29 cellular contexts compared by ENCODE assay signal in the genomic region with DNA sequence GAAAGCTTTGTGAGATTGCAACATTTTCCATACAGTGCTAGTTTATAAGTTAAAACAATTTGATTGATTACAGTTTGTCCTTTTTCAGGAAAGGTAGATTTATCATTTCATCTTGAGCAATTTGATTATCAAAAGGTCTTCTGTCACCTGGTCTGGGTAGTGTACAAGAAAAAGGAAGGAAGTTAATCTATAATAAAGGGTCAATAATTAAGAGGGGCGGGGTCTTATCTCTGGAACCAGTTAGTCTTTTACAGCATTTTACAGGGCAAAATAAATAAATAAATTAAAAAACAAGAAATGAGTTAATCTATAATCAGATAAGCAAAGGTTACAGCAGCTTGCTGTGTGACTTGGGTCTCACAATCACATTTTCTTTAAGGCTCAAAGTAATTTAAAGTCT.
"Had no signal": no experiment of that assay in that cellular context is flagged by ENCODE, and none has a peak within 500 bp of the region (broad histone marks: within the 10 kb centered on the region; RNA-seq: fewer than 3 reads in every experiment).

No MANE protein-coding gene starts in this region.

- H3K36me3 Mint-ChIP-seq: stimulated activated effector memory CD8-positive, alpha-beta T cell treated with anti-CD3 and anti-CD28 coated beads, Interleukin-12 subunit alpha, Interleukin-12 subunit beta, amount 100 ng/mL, for 72 hours; stimulated activated memory B cell treated with anti-CD40 and anti-IgM and Interleukin-4, amounts not matched to agents 10 μg/mL and 1 μg/mL and 100 μg/mL, for 72 hours; stimulated activated naive B cell treated with anti-CD40 and anti-IgM and Interleukin-4, amounts not matched to agents 10 μg/mL and 1 μg/mL and 100 μg/mL, for 72 hours; type B pancreatic cell had no signal

- H3K4me1 ChIP-seq: stomach, suprapubic skin, testis, thyroid gland, tibial artery, tibial nerve, transverse colon, upper lobe of left lung, upper lobe of right lung, uterus, vagina had no signal

- H3K9me3 ChIP-seq: stomach, suprapubic skin, testis, thoracic aorta, thyroid gland, tibial artery, tibial nerve, transverse colon, upper lobe of left lung, upper lobe of right lung, uterus, vagina had no signal

- H3K4me3 ChIP-seq: stomach, suprapubic skin, testis, thoracic aorta, thyroid gland, tibial artery, tibial nerve, transverse colon, upper lobe of left lung, upper lobe of right lung, uterus, vagina had no signal

- H3K27me3 ChIP-seq: stomach, suprapubic skin, testis, thyroid gland, tibial artery, tibial nerve, transverse colon, upper lobe of left lung, upper lobe of right lung, uterus, vagina had no signal

- H3K27me3 Mint-ChIP-seq: stimulated activated naive B cell treated with anti-CD40 and anti-IgM and Interleukin-4, amounts not matched to agents 10 μg/mL and 1 μg/mL and 100 μg/mL, for 72 hours had no signal

- H3K9me3 Mint-ChIP-seq: stimulated activated effector memory CD8-positive, alpha-beta T cell treated with anti-CD3 and anti-CD28 coated beads, Interleukin-12 subunit alpha, Interleukin-12 subunit beta, amount 100 ng/mL, for 72 hours; stimulated activated naive B cell treated with anti-CD40 and anti-IgM and Interleukin-4, amounts not matched to agents 10 μg/mL and 1 μg/mL and 100 μg/mL, for 72 hours; stimulated activated naive CD8-positive, alpha-beta T cell treated with anti-CD3 and anti-CD28 coated beads, Interleukin-15, amount 100 ng/mL, for 72 hours; stimulated activated naive CD8-positive, alpha-beta T cell treated with anti-CD3 and anti-CD28 coated beads, Interleukin-15, Interleukin-2, amounts not matched to agents 100 ng/mL and 50 ng/mL, for 24 hours; type B pancreatic cell had no signal

- H3K27ac ChIP-seq: stomach, suprapubic skin, testis, thoracic aorta, thyroid gland, tibial artery, tibial nerve, transverse colon, upper lobe of left lung, upper lobe of right lung, uterus, vagina had no signal

- DNase-seq: stimulated activated CD4-positive, alpha-beta T cell treated with anti-CD3 and anti-CD28 coated beads, Interleukin-2, amount 100 ng/mL, for 48 hours; stimulated activated CD4-positive, alpha-beta T cell treated with anti-CD3 and anti-CD28 coated beads, Interleukin-4, amount 100 ng/mL, for 1 hour; stimulated activated CD4-positive, alpha-beta T cell treated with anti-CD3 and anti-CD28 coated beads, Interleukin-4, amount 100 ng/mL, for 24 hours; stimulated activated CD4-positive, alpha-beta T cell treated with anti-CD3 and anti-CD28 coated beads, Interleukin-4, amount 100 ng/mL, for 4 hours; stimulated activated CD8-positive, alpha-beta memory T cell treated with anti-CD3 and anti-CD28 coated beads, Interleukin-4, amount 100 ng/mL, for 48 hours; stimulated activated naive B cell treated with anti-CD40 and anti-IgM and Interleukin-4, amounts not matched to agents 10 μg/mL and 1 μg/mL and 100 μg/mL, for 72 hours; stimulated activated naive CD4-positive, alpha-beta T cell; stimulated activated naive CD4-positive, alpha-beta T cell treated with Interleukin-2 at 50 U/mL for 16 hours; stimulated activated naive CD8-positive, alpha-beta T cell treated with anti-CD3 and anti-CD28 coated beads, Interleukin-15, amount 100 ng/mL, for 72 hours; stimulated activated naive CD8-positive, alpha-beta T cell treated with anti-CD3 and anti-CD28 coated beads, Interleukin-15, Interleukin-2, amounts not matched to agents 100 U/mL and 50 U/mL, for 24 hours; stomach; substantia nigra; testis; thyroid gland; tibial artery; transverse colon; trophoblast cell; upper lobe of left lung; upper lobe of right lung; uterus had no signal

- H3K4me1 Mint-ChIP-seq: stimulated activated effector memory CD8-positive, alpha-beta T cell treated with anti-CD3 and anti-CD28 coated beads, Interleukin-12 subunit alpha, Interleukin-12 subunit beta, amount 100 ng/mL, for 72 hours; stimulated activated memory B cell treated with anti-CD40 and anti-IgM and Interleukin-4, amounts not matched to agents 10 μg/mL and 1 μg/mL and 100 μg/mL, for 72 hours; stimulated activated naive B cell treated with anti-CD40 and anti-IgM and Interleukin-4, amounts not matched to agents 10 μg/mL and 1 μg/mL and 100 μg/mL, for 72 hours; stimulated activated naive CD8-positive, alpha-beta T cell treated with anti-CD3 and anti-CD28 coated beads, Interleukin-15, amount 100 ng/mL, for 72 hours had no signal

- ATAC-seq: stimulated activated effector memory CD8-positive, alpha-beta T cell treated with anti-CD3 and anti-CD28 coated beads, Interleukin-12 subunit alpha, Interleukin-12 subunit beta, amount 100 ng/mL, for 72 hours; stimulated activated memory B cell treated with anti-CD40 and anti-IgM and Interleukin-4, amounts not matched to agents 10 μg/mL and 1 μg/mL and 100 μg/mL, for 72 hours; stimulated activated naive B cell treated with anti-CD40 and anti-IgM and Interleukin-4, amounts not matched to agents 10 μg/mL and 1 μg/mL and 100 μg/mL, for 72 hours; stimulated activated naive CD8-positive, alpha-beta T cell treated with anti-CD3 and anti-CD28 coated beads, Interleukin-15, amount 100 ng/mL, for 72 hours; stimulated activated naive CD8-positive, alpha-beta T cell treated with anti-CD3 and anti-CD28 coated beads, Interleukin-15, Interleukin-2, amounts not matched to agents 100 U/mL and 50 U/mL, for 24 hours; upper lobe of right lung had no signal

- H3K27ac Mint-ChIP-seq: stimulated activated effector memory CD8-positive, alpha-beta T cell treated with anti-CD3 and anti-CD28 coated beads, Interleukin-12 subunit alpha, Interleukin-12 subunit beta, amount 100 ng/mL, for 72 hours; stimulated activated memory B cell treated with anti-CD40 and anti-IgM and Interleukin-4, amounts not matched to agents 10 μg/mL and 1 μg/mL and 100 μg/mL, for 72 hours; stimulated activated naive B cell treated with anti-CD40 and anti-IgM and Interleukin-4, amounts not matched to agents 10 μg/mL and 1 μg/mL and 100 μg/mL, for 72 hours; stimulated activated naive CD8-positive, alpha-beta T cell treated with anti-CD3 and anti-CD28 coated beads, Interleukin-15, Interleukin-2, amounts not matched to agents 100 ng/mL and 50 ng/mL, for 24 hours; type B pancreatic cell had no signal

- H3K36me3 ChIP-seq: stomach, suprapubic skin, thoracic aorta, thyroid gland, tibial artery, tibial nerve, transverse colon, upper lobe of left lung, upper lobe of right lung, uterus, vagina had no signal

- FAIRE-seq: urothelium cell line had no signal

- H3K4me3 Mint-ChIP-seq: stimulated activated effector memory CD8-positive, alpha-beta T cell treated with anti-CD3 and anti-CD28 coated beads, Interleukin-12 subunit alpha, Interleukin-12 subunit beta, amount 100 ng/mL, for 72 hours; stimulated activated memory B cell treated with anti-CD40 and anti-IgM and Interleukin-4, amounts not matched to agents 10 μg/mL and 1 μg/mL and 100 μg/mL, for 72 hours; stimulated activated naive B cell treated with anti-CD40 and anti-IgM and Interleukin-4, amounts not matched to agents 10 μg/mL and 1 μg/mL and 100 μg/mL, for 72 hours; stimulated activated naive CD8-positive, alpha-beta T cell treated with anti-CD3 and anti-CD28 coated beads, Interleukin-15, amount 100 ng/mL, for 72 hours; stimulated activated naive CD8-positive, alpha-beta T cell treated with anti-CD3 and anti-CD28 coated beads, Interleukin-15, Interleukin-2, amounts not matched to agents 100 ng/mL and 50 ng/mL, for 24 hours; type B pancreatic cell had no signal
